ENCODE assay signal across 24 cellular contexts in genomic region chrX:41580423-41581064, GRCh38.
DNase-seq lines count a peak whose midpoint lies in the region; ATAC-seq, FAIRE-seq and TF ChIP-seq lines count a peak whose summit lies in the region.
"Had no signal": no experiment of that assay in that cellular context is flagged by ENCODE, and none has a peak within 500 bp of the region (broad histone marks: within the 10 kb centered on the region; RNA-seq: fewer than 3 reads in every experiment).

No MANE protein-coding gene starts in this region.

- H3K4me3 ChIP-seq in OCI-LY3 (ENCODE audit: low read length), result peak overlapping the region; percentile 45
- peak overlapping the region; percentile 14 to 22 for H3K4me3 ChIP-seq in tibial artery
- H3K4me3 ChIP-seq: gastroesophageal sphincter, mucosa of descending colon, right atrium auricular region had no signal

- H3K36me3 ChIP-seq in OCI-LY3 (replicated peaks; ENCODE audit: low read depth, low read length) (peaks cover 9% of the 10 kb centered on the region), tibial artery (peaks cover 0 to 5% (median 0%) of the 10 kb centered on the region in 3 donors)
- H3K36me3 ChIP-seq: ascending aorta, right atrium auricular region had no signal

- H3K27ac ChIP-seq in OCI-LY3 (ENCODE audit: low read length) (no peak overlapping the region), tibial artery (peak overlapping the region; percentile 22 to 53)
- H3K27ac ChIP-seq: ascending aorta, epithelial cell of prostate, gastroesophageal sphincter, right atrium auricular region had no signal

- no peaks in the 10 kb centered on the region for H3K9me3 Mint-ChIP-seq in stimulated activated naive CD8-positive, alpha-beta T cell treated with anti-CD3 and anti-CD28 coated beads, Interleukin-15, amount 100 ng/mL, for 72 hours

- TF ChIP-seq CTCF in OCI-LY3 (IDR thresholded peaks at IDR 0.05; ENCODE audit: low read depth, low read length) (no peak), tibial artery (IDR thresholded peaks at IDR 0.05) (no peak)

- no peak overlapping the region for H3K4me3 Mint-ChIP-seq in stimulated activated naive CD8-positive, alpha-beta T cell treated with anti-CD3 and anti-CD28 coated beads, Interleukin-15, amount 100 ng/mL, for 72 hours

- H3K9ac ChIP-seq in OCI-LY3 (ENCODE audit: low read length), result no peak overlapping the region

- no peak for DNase-seq in stimulated activated naive CD8-positive, alpha-beta T cell treated with anti-CD3 and anti-CD28 coated beads, Interleukin-15, Interleukin-2, amounts not matched to agents 100 U/mL and 50 U/mL, for 24 hours
- DNase-seq in stimulated activated naive CD8-positive, alpha-beta T cell treated with anti-CD3 and anti-CD28 coated beads, Interleukin-15, amount 100 ng/mL, for 72 hours, result no peak
- DNase-seq in tibial artery (no peak), urothelium cell line (ENCODE audit: low spot score) (no peak)
- DNase-seq: Calu3, cortex of kidney, mucosa of descending colon, NCI-H1417 treated with DMSO at 0.1 percent for 48 hours, NCI-H2171, NCI-H748 treated with DMSO at 0.1 percent for 48 hours, nucleus accumbens had no signal

- intact Hi-C loops in tibial artery (cut with DNase I; ENCODE audit: low total_unique reads), result no loop called here

- no peaks in the 10 kb centered on the region for H3K27me3 Mint-ChIP-seq in stimulated activated naive CD8-positive, alpha-beta T cell treated with anti-CD3 and anti-CD28 coated beads, Interleukin-15, amount 100 ng/mL, for 72 hours

- no peak overlapping the region for H2AFZ ChIP-seq in OCI-LY3 (ENCODE audit: low read depth, low read length)

- H3K4me1 ChIP-seq in OCI-LY3 (ENCODE audit: low read length) (peaks cover 10% of the 10 kb centered on the region; the same call in 1 of the 2 replicates), tibial artery (peaks cover 0 to 15% (median 0%) of the 10 kb centered on the region in 4 donors)
- H3K4me1 ChIP-seq: ascending aorta, gastroesophageal sphincter, right atrium auricular region had no signal

- no peak overlapping the region for H3K27ac Mint-ChIP-seq in stimulated activated naive CD8-positive, alpha-beta T cell treated with anti-CD3 and anti-CD28 coated beads, Interleukin-15, amount 100 ng/mL, for 72 hours

- H3K4me1 Mint-ChIP-seq in stimulated activated naive CD8-positive, alpha-beta T cell treated with anti-CD3 and anti-CD28 coated beads, Interleukin-15, amount 100 ng/mL, for 72 hours, result peaks cover 5% of the 10 kb centered on the region

- H3K79me2 ChIP-seq in OCI-LY3 (ENCODE audit: low read length), result no peaks in the 10 kb centered on the region

- FAIRE-seq in colon (lab: Jason Lieb, UNC) (peak; percentile 76), urothelium cell line (lab: Jason Lieb, UNC) (no peak)
- FAIRE-seq: H54, RCC 7860, TTC549 had no signal

- no peaks in the 10 kb centered on the region for H3K27me3 ChIP-seq in OCI-LY3 (ENCODE audit: low read depth, low read length)
- no peaks in the 10 kb centered on the region for H3K27me3 ChIP-seq in tibial artery
- H3K27me3 ChIP-seq: ascending aorta, gastroesophageal sphincter, right atrium auricular region had no signal

- peak overlapping the region; percentile 62 for H3K4me2 ChIP-seq in OCI-LY3 (ENCODE audit: low read length)

- no peaks in the 10 kb centered on the region for H3K9me3 ChIP-seq in OCI-LY3 (ENCODE audit: insufficient read depth, low read length)
- H3K9me3 ChIP-seq in tibial artery, result no peaks in the 10 kb centered on the region
- H3K9me3 ChIP-seq: ascending aorta, gastroesophageal sphincter, mucosa of descending colon, right atrium auricular region had no signal

- peak; percentile 19 for ATAC-seq in stimulated activated naive CD8-positive, alpha-beta T cell treated with anti-CD3 and anti-CD28 coated beads, Interleukin-15, Interleukin-2, amounts not matched to agents 100 U/mL and 50 U/mL, for 24 hours
- ATAC-seq in stimulated activated naive CD8-positive, alpha-beta T cell treated with anti-CD3 and anti-CD28 coated beads, Interleukin-15, amount 100 ng/mL, for 72 hours, result no peak
- ATAC-seq in GM21423 (IDR thresholded peaks at IDR 0.05; ENCODE audit: unreplicated experiment) (no peak), HG02840 (IDR thresholded peaks at IDR 0.05; ENCODE audit: low FRiP score, unreplicated experiment) (no peak)
- ATAC-seq: gastroesophageal sphincter, left lobe of liver, mucosa of descending colon, SK-N-SH treated with all-trans-retinoic acid at 6 μM for 48 hours had no signal

- no peaks in the 10 kb centered on the region for H4K20me1 ChIP-seq in OCI-LY3 (ENCODE audit: insufficient read depth, low read length)
